ENCODE assay signal across 34 cellular contexts in the genomic region with DNA sequence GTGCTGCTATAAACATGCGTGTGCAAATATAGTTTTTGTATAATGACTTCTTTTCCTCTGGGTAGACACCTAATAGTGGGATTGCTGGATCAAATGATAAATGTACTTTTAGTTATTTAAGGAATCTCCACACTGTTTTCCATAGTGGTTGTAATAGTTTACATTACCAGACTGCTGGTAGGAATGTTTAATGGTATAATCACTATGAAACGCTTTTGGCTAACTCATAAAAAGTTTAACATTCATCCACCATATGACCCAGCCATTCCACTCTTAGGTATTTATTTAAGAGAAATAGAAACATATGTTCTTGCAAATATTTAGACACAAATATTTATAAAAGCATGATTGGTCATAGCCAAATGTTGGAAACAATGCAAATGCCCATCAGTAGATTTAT. TPM values are rescaled to one million over a fixed set of nuclear protein-coding genes. Genes with fewer than 3 reads are reported as not detected.
"Had no signal": no experiment of that assay in that cellular context is flagged by ENCODE, and none has a peak within 500 bp of the region (broad histone marks: within the 10 kb centered on the region; RNA-seq: fewer than 3 reads in every experiment).

No MANE protein-coding gene starts in this region.

- H3K36me3 ChIP-seq: adrenal gland, colonic mucosa, esophagus squamous epithelium, gastrocnemius medialis, heart left ventricle had no signal

- FAIRE-seq: endometrium, endothelial cell of umbilical vein had no signal

- H3K4me1 ChIP-seq: adrenal gland, body of pancreas, colonic mucosa, esophagus squamous epithelium, foreskin keratinocyte, gastrocnemius medialis, heart left ventricle had no signal

- H3K27me3 ChIP-seq: adrenal gland, body of pancreas, colonic mucosa, esophagus squamous epithelium, gastrocnemius medialis, heart left ventricle had no signal

- H3K4me3 ChIP-seq: adrenal gland, body of pancreas, colonic mucosa, esophagus squamous epithelium, gastrocnemius medialis, heart left ventricle had no signal

- H3K9me3 ChIP-seq: adrenal gland, body of pancreas, colonic mucosa, esophagus squamous epithelium, gastrocnemius medialis, heart left ventricle had no signal

- DNase-seq: activated CD4-positive, alpha-beta memory T cell treated with anti-CD3 and anti-CD28 coated beads for 36 hours; activated CD4-positive, alpha-beta T cell treated with anti-CD3 and anti-CD28 coated beads for 36 hours; activated CD4-positive, alpha-beta T cell treated with anti-CD3 and anti-CD28 coated beads, Interleukin-2, amount 10 ng/mL, durations not matched to agents 24 days and 14 days; activated CD4-positive, CD25-positive, alpha-beta regulatory T cell; activated CD4-positive, CD25-positive, alpha-beta regulatory T cell treated with anti-CD3 and anti-CD28 coated beads, Interleukin-2, amount 50 U/mL, for 72 hours; activated CD8-positive, alpha-beta memory T cell treated with anti-CD3 and anti-CD28 coated beads, Interleukin-2, amount 10 ng/mL, durations not matched to agents 7 days and 5 days; activated CD8-positive, alpha-beta memory T cell treated with anti-CD3 and anti-CD28 coated beads, Interleukin-2, amount 50 U/mL, for 4 hours; activated CD8-positive, alpha-beta T cell treated with anti-CD3 and anti-CD28 coated beads, Interleukin-2, amount 10 ng/mL, durations not matched to agents 7 days and 5 days; activated effector memory CD4-positive, alpha-beta T cell treated with anti-CD3 and anti-CD28 coated beads, Interleukin-2, amount 50 U/mL, for 16 hours; activated naive CD4-positive, alpha-beta T cell treated with anti-CD3 and anti-CD28 coated beads for 36 hours; activated naive CD8-positive, alpha-beta T cell treated with anti-CD3 and anti-CD28 coated beads for 36 hours; activated naive CD8-positive, alpha-beta T cell treated with anti-CD3 and anti-CD28 coated beads, Interleukin-2, amount 50 U/mL, for 24 hours; activated T-cell treated with anti-CD3 and anti-CD28 coated beads, Interleukin-2, amount 50 U/mL, for 1 hour; activated T-cell treated with anti-CD3 and anti-CD28 coated beads, Interleukin-2, amount 50 U/mL, for 48 hours; adrenal gland; amygdala; aorta; body of pancreas; caudate nucleus; colonic mucosa; effector CD8-positive, alpha-beta T cell; esophagus squamous epithelium; foreskin keratinocyte; gastrocnemius medialis; glutamatergic neuron; heart left ventricle; T-helper 2 cell had no signal

- H3K27ac ChIP-seq: adrenal gland, body of pancreas, colonic mucosa, epithelial cell of prostate, esophagus squamous epithelium, foreskin keratinocyte, gastrocnemius medialis, heart left ventricle had no signal

RNA-seq across cellular contexts. Expression of a gene that starts 32.1 kb away (rescaled TPM):
- total RNA-seq: activated CD4-positive, alpha-beta memory T cell treated with anti-CD3 and anti-CD28 coated beads for 36 hours; activated CD4-positive, alpha-beta T cell treated with anti-CD3 and anti-CD28 coated beads for 36 hours; activated CD4-positive, alpha-beta T cell treated with anti-CD3 and anti-CD28 coated beads, Interleukin-2, amount 10 ng/mL, durations not matched to agents 24 days and 14 days; activated CD8-positive, alpha-beta memory T cell treated with anti-CD3 and anti-CD28 coated beads for 36 hours; activated naive CD4-positive, alpha-beta T cell treated with anti-CD3 and anti-CD28 coated beads for 36 hours; activated T-helper 1 cell treated with anti-CD3 and anti-CD28 coated beads, Interleukin-12 subunit alpha, Interleukin-12 subunit beta, Interleukin-2, Interleukin-4 antibody, amounts not matched to agents 30 ng/mL and 10 ng/mL and 1 ng/mL, durations not matched to agents 14 hours and 24 hours and 36 hours; activated T-helper 2 cell treated with anti-CD3 and anti-CD28 coated beads, Interferon-gamma antibody, Interleukin-2, Interleukin-4, amounts not matched to agents 10 μg/mL and 5 μg/mL and 100 μg/mL, durations not matched to agents 14 hours and 24 hours and 36 hours; foreskin keratinocyte; T-helper 1 cell treated with Interleukin-12 subunit alpha and Interleukin-12 subunit beta and Interleukin-4 antibody, amounts not matched to agents 30 ng/mL and 1 ng/mL, for 36 hours had no signal
- polyA plus RNA-seq: foreskin keratinocyte had no signal
